ENCODE assay signal across 15 cellular contexts in the genomic region with DNA sequence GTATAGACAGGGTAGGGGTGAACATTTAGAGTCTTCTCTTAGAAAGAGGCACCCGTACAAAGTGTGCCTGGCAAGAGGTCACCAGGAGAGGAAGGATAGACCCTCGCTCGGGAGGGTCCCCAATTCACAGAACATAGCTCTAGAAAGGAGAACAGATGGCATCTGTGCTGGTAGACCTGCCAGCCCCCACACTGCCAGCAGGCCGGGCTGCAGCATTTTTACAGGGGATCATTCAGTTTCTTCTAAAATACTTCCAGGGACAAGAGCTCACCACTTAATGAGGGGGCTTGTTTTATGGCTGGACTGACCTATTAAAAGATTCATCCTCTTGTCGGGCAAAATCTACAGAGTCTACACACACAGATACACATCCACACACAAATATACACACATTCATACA.
"Had no signal": no experiment of that assay in that cellular context is flagged by ENCODE, and none has a peak within 500 bp of the region (broad histone marks: within the 10 kb centered on the region; RNA-seq: fewer than 3 reads in every experiment).

No MANE protein-coding gene starts in this region.

- H3K27ac ChIP-seq: foreskin keratinocyte, hepatocyte, left ventricle myocardium inferior, lower lobe of right lung, right atrium auricular region, uterus had no signal

- H3K27me3 ChIP-seq: foreskin keratinocyte, hepatocyte, right atrium auricular region, uterus had no signal

- ATAC-seq: foreskin keratinocyte, left cardiac atrium, lower lobe of right lung had no signal

- H3K9me3 ChIP-seq: left ventricle myocardium inferior, lower lobe of right lung, right atrium auricular region, uterus had no signal

- DNase-seq: dermis blood vessel endothelial cell; erythroblast; foreskin keratinocyte; kidney; left cardiac atrium; left ventricle myocardium inferior; lower lobe of right lung; naive B cell; occipital lobe; small intestine; stimulated activated CD4-positive, alpha-beta T cell treated with anti-CD3 and anti-CD28 coated beads, Interleukin-2, amount 100 ng/mL, for 48 hours; stimulated activated naive CD4-positive, alpha-beta T cell treated with Interleukin-2 at 50 U/mL for 16 hours; uterus had no signal

- H3K36me3 ChIP-seq: lower lobe of right lung, right atrium auricular region, uterus had no signal

- H3K4me3 ChIP-seq: hepatocyte, left ventricle myocardium inferior, lower lobe of right lung, right atrium auricular region, uterus had no signal

- H3K4me1 ChIP-seq: lower lobe of right lung, uterus had no signal
